ENCODE assay signal across 25 cellular contexts in the genomic region with DNA sequence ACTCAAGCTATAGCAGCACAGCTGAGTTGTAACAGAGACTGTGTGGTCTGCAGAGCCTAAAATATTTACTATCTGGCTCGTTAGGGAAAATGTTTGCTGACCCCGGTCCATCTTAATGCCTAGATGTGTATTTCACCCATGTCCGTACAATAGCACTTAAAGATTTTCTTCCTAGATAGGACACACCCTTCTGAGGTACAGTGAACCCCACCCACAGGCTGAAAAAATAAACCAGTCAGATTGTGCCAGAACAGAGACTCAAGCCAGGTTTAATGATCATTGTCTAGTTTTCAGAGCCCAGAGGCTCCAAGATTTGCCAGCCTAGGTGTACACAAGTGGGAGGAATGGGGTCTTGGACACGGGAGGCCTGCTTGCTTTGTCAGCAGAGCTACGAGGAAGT. TPM values are rescaled to one million over a fixed set of nuclear protein-coding genes. Genes with fewer than 3 reads are reported as not detected.
DNase-seq lines count a peak whose midpoint lies in the region; ATAC-seq and TF ChIP-seq lines count a peak whose summit lies in the region.
"Had no signal": no experiment of that assay in that cellular context is flagged by ENCODE, and none has a peak within 500 bp of the region (broad histone marks: within the 10 kb centered on the region; RNA-seq: fewer than 3 reads in every experiment).

No MANE protein-coding gene starts in this region.

- no peaks in the 10 kb centered on the region for H3K9me3 Mint-ChIP-seq in natural killer cell
- H3K9me3 Mint-ChIP-seq in natural killer cell treated with Interleukin-12 subunit alpha and Interleukin-12 subunit beta and Interleukin-15 and Interleukin-18, amount 100 ng/mL, for 72 hours, result no peaks in the 10 kb centered on the region
- H3K9me3 Mint-ChIP-seq in activated CD8-positive, alpha-beta T cell treated with anti-CD3 and anti-CD28 coated beads for 36 hours, result no peaks in the 10 kb centered on the region
- no peaks in the 10 kb centered on the region for H3K9me3 Mint-ChIP-seq in effector memory CD8-positive, alpha-beta T cell
- H3K9me3 Mint-ChIP-seq: GM23338, IgD-negative memory B cell had no signal

- no peak for TF ChIP-seq CTCF in natural killer cell (IDR thresholded peaks at IDR 0.05)
- TF ChIP-seq CTCF in activated CD8-positive, alpha-beta T cell treated with anti-CD3 and anti-CD28 coated beads for 36 hours (IDR thresholded peaks at IDR 0.05), result no peak
- TF ChIP-seq CTCF in upper lobe of right lung (IDR thresholded peaks at IDR 0.05), result no peak

- CTCF ChIA-PET in activated CD8-positive, alpha-beta T cell treated with anti-CD3 and anti-CD28 coated beads for 36 hours (lab: Charles Lee), result interaction anchor here (1.1 to 40.7 kb wide), 5 partner anchors 9 to 135 kb away, joined by 3 to 1390 read pairs (median 11); partner anchors contain the start of genes CYB561D1 and GPR61

- peaks cover 41% of the 10 kb centered on the region for H3K4me1 ChIP-seq in upper lobe of right lung

- peak overlapping the region; percentile 65 to 69 for H3K27ac Mint-ChIP-seq in natural killer cell
- peak overlapping the region in 1 of 2 donors; percentile 45 for H3K27ac Mint-ChIP-seq in natural killer cell treated with Interleukin-12 subunit alpha and Interleukin-12 subunit beta and Interleukin-15 and Interleukin-18, amount 100 ng/mL, for 72 hours
- H3K27ac Mint-ChIP-seq in activated CD8-positive, alpha-beta T cell treated with anti-CD3 and anti-CD28 coated beads for 36 hours, result peak overlapping the region; percentile 70
- H3K27ac Mint-ChIP-seq in effector memory CD8-positive, alpha-beta T cell, result peak overlapping the region; percentile 31 to 59
- H3K27ac Mint-ChIP-seq: GM23338 had no signal

- DNase-seq in natural killer cell, result no peak
- DNase-seq in natural killer cell treated with Interleukin-12 subunit alpha and Interleukin-12 subunit beta and Interleukin-15 and Interleukin-18, amount 100 ng/mL, for 72 hours (ENCODE audit: low spot score), result no peak
- no peak for DNase-seq in activated CD8-positive, alpha-beta T cell treated with anti-CD3 and anti-CD28 coated beads for 36 hours
- DNase-seq in effector memory CD8-positive, alpha-beta T cell, result no peak
- DNase-seq in upper lobe of right lung, result no peak
- no peak for DNase-seq in GF-D8 (lab: John Stamatoyannopoulos, UW)
- DNase-seq in stimulated activated CD4-positive, alpha-beta T cell treated with anti-CD3 and anti-CD28 coated beads, Interleukin-4, amount 100 ng/mL, for 24 hours, result no peak
- DNase-seq: activated CD4-positive, CD25-positive, alpha-beta regulatory T cell; activated effector memory CD4-positive, alpha-beta T cell treated with Interleukin-2 at 50 U/mL for 16 hours; anterior cingulate cortex; DMS153; islet precursor cell; midbrain; NCI-H2029 treated with DMSO at 0.1 percent for 48 hours; NCI-H226; NCI-H82; right cardiac atrium; SK-N-SH; stimulated activated CD4-positive, alpha-beta T cell treated with anti-CD3 and anti-CD28 coated beads, Interleukin-12 subunit alpha, Interleukin-12 subunit beta, amount 100 ng/mL, for 4 hours; stomach had no signal

- H3K4me3 Mint-ChIP-seq in natural killer cell, result peak overlapping the region; percentile 47
- H3K4me3 Mint-ChIP-seq in natural killer cell treated with Interleukin-12 subunit alpha and Interleukin-12 subunit beta and Interleukin-15 and Interleukin-18, amount 100 ng/mL, for 72 hours, result no peak overlapping the region
- H3K4me3 Mint-ChIP-seq in activated CD8-positive, alpha-beta T cell treated with anti-CD3 and anti-CD28 coated beads for 36 hours, result no peak overlapping the region
- peak overlapping the region; percentile 61 to 71 for H3K4me3 Mint-ChIP-seq in effector memory CD8-positive, alpha-beta T cell
- H3K4me3 Mint-ChIP-seq: GM23338, IgD-negative memory B cell had no signal

- POLR2A ChIA-PET in activated CD8-positive, alpha-beta T cell treated with anti-CD3 and anti-CD28 coated beads for 36 hours (lab: Charles Lee), result interaction anchor here (0.7 to 3.5 kb wide), 5 partner anchors 9 to 28 kb away, joined by 4 to 17 read pairs (median 5); partner anchors contain the start of genes ATXN7L2 and CYB561D1

- no peaks in the 10 kb centered on the region for H3K27me3 Mint-ChIP-seq in natural killer cell (ENCODE audit: low read depth in 2 of 2)
- H3K27me3 Mint-ChIP-seq in natural killer cell treated with Interleukin-12 subunit alpha and Interleukin-12 subunit beta and Interleukin-15 and Interleukin-18, amount 100 ng/mL, for 72 hours, result no peaks in the 10 kb centered on the region
- H3K27me3 Mint-ChIP-seq in activated CD8-positive, alpha-beta T cell treated with anti-CD3 and anti-CD28 coated beads for 36 hours, result no peaks in the 10 kb centered on the region
- no peaks in the 10 kb centered on the region for H3K27me3 Mint-ChIP-seq in effector memory CD8-positive, alpha-beta T cell

- H3K9me3 ChIP-seq in upper lobe of right lung, result no peaks in the 10 kb centered on the region
- H3K9me3 ChIP-seq: SK-N-SH, stomach, tibial nerve had no signal

- H3K27ac ChIP-seq in upper lobe of right lung, result peak overlapping the region; percentile 24
- H3K27ac ChIP-seq: RWPE1, tibial nerve had no signal

- H3K4me1 Mint-ChIP-seq in natural killer cell, result peaks cover 74 to 79% of the 10 kb centered on the region in 2 donors
- peaks cover 41 to 68% of the 10 kb centered on the region in 2 donors for H3K4me1 Mint-ChIP-seq in natural killer cell treated with Interleukin-12 subunit alpha and Interleukin-12 subunit beta and Interleukin-15 and Interleukin-18, amount 100 ng/mL, for 72 hours (ENCODE audit: low read depth in 2 of 2)
- peaks cover 81% of the 10 kb centered on the region for H3K4me1 Mint-ChIP-seq in activated CD8-positive, alpha-beta T cell treated with anti-CD3 and anti-CD28 coated beads for 36 hours (ENCODE audit: low read depth)
- H3K4me1 Mint-ChIP-seq in effector memory CD8-positive, alpha-beta T cell (ENCODE audit: low read depth in 2 of 2), result peaks cover 73 to 78% of the 10 kb centered on the region in 2 donors

- H3K4me3 ChIP-seq in upper lobe of right lung, result no peak overlapping the region
- H3K4me3 ChIP-seq: GM23338, stomach, tibial nerve had no signal

- no peaks in the 10 kb centered on the region for H3K36me3 Mint-ChIP-seq in natural killer cell
- H3K36me3 Mint-ChIP-seq in natural killer cell treated with Interleukin-12 subunit alpha and Interleukin-12 subunit beta and Interleukin-15 and Interleukin-18, amount 100 ng/mL, for 72 hours, result no peaks in the 10 kb centered on the region
- peaks cover 4% of the 10 kb centered on the region for H3K36me3 Mint-ChIP-seq in activated CD8-positive, alpha-beta T cell treated with anti-CD3 and anti-CD28 coated beads for 36 hours (ENCODE audit: low read depth)
- H3K36me3 Mint-ChIP-seq in effector memory CD8-positive, alpha-beta T cell (ENCODE audit: insufficient read depth), result peaks cover 9% of the 10 kb centered on the region
- H3K36me3 Mint-ChIP-seq: IgD-negative memory B cell had no signal

- H3K36me3 ChIP-seq in upper lobe of right lung, result no peaks in the 10 kb centered on the region

- intact Hi-C loops in natural killer cell (cut with micrococcal nuclease), result no loop called here
- intact Hi-C loops in activated CD8-positive, alpha-beta T cell treated with anti-CD3 and anti-CD28 coated beads for 36 hours (cut with micrococcal nuclease), result no loop called here
- intact Hi-C loops in upper lobe of right lung (cut with DNase I), result no loop called here

- no peaks in the 10 kb centered on the region for H3K27me3 ChIP-seq in upper lobe of right lung
- H3K27me3 ChIP-seq: stomach, tibial nerve had no signal

- no peak for ATAC-seq in natural killer cell
- ATAC-seq in natural killer cell treated with Interleukin-12 subunit alpha and Interleukin-12 subunit beta and Interleukin-15 and Interleukin-18, amount 100 ng/mL, for 72 hours, result no peak
- no peak for ATAC-seq in activated CD8-positive, alpha-beta T cell treated with anti-CD3 and anti-CD28 coated beads for 36 hours
- no peak for ATAC-seq in effector memory CD8-positive, alpha-beta T cell (replicated peaks)
- ATAC-seq in upper lobe of right lung, result no peak
- ATAC-seq in GM21529 (IDR thresholded peaks at IDR 0.05; ENCODE audit: unreplicated experiment), result no peak
- ATAC-seq: GM23338, right cardiac atrium had no signal

RNA-seq across cellular contexts. Expression of gene AMIGO1, which starts 5.6 kb away (rescaled TPM):
- total RNA-seq in natural killer cell (10 to 100 TPM in 1 of 3 donors, 1 to 10 TPM in 2; 5.0 to 10.7 (median 7.8) TPM), upper lobe of right lung (13.3 TPM)
- 1 to 10 TPM in 1 of 2 donors, under 1 TPM in 1; 0.90 to 1.0 TPM for total RNA-seq in natural killer cell treated with Interleukin-12 subunit alpha and Interleukin-12 subunit beta and Interleukin-15 and Interleukin-18, amount 100 ng/mL, for 72 hours
- 1 to 10 TPM; 1.3 to 1.7 TPM for total RNA-seq in activated CD8-positive, alpha-beta T cell treated with anti-CD3 and anti-CD28 coated beads for 36 hours

RNA-seq across cellular contexts. Expression of gene CYB561D1, which starts 10.0 kb away (rescaled TPM):
- 10 to 100 TPM; 21.1 to 36.0 (median 34.7) TPM for total RNA-seq in natural killer cell
- total RNA-seq in natural killer cell treated with Interleukin-12 subunit alpha and Interleukin-12 subunit beta and Interleukin-15 and Interleukin-18, amount 100 ng/mL, for 72 hours, result 10 to 100 TPM; 13.1 to 18.7 TPM
- 1 to 10 TPM; 7.0 to 9.5 TPM for total RNA-seq in activated CD8-positive, alpha-beta T cell treated with anti-CD3 and anti-CD28 coated beads for 36 hours
- 13.1 TPM for total RNA-seq in upper lobe of right lung

RNA-seq across cellular contexts. Expression of gene ATXN7L2, which starts 20.2 kb away (rescaled TPM):
- 10 to 100 TPM; 16.4 to 18.5 (median 18.3) TPM for total RNA-seq in natural killer cell
- total RNA-seq in natural killer cell treated with Interleukin-12 subunit alpha and Interleukin-12 subunit beta and Interleukin-15 and Interleukin-18, amount 100 ng/mL, for 72 hours, result 10 to 100 TPM in 1 of 2 donors, 1 to 10 TPM in 1; 8.4 to 19.9 TPM
- total RNA-seq in activated CD8-positive, alpha-beta T cell treated with anti-CD3 and anti-CD28 coated beads for 36 hours, result 10 to 100 TPM; 11.2 to 13.7 TPM
- 4.6 TPM for total RNA-seq in upper lobe of right lung

RNA-seq across cellular contexts. Expression of gene GPR61, which starts 35.7 kb away (rescaled TPM):
- total RNA-seq in natural killer cell, result under 1 TPM in 2 of 3 donors, not detected in 1; 0.75 to 0.91 TPM
- not detected for total RNA-seq in natural killer cell treated with Interleukin-12 subunit alpha and Interleukin-12 subunit beta and Interleukin-15 and Interleukin-18, amount 100 ng/mL, for 72 hours
- total RNA-seq in activated CD8-positive, alpha-beta T cell treated with anti-CD3 and anti-CD28 coated beads for 36 hours, result under 1 TPM in 1 of 2 experiments, not detected in 1; 0.22 TPM
- not detected for total RNA-seq in upper lobe of right lung
- total RNA-seq: GM23338, stomach had no signal

RNA-seq across cellular contexts. Expression of gene SYPL2, which starts 37.6 kb away (rescaled TPM):
- not detected for total RNA-seq in natural killer cell
- not detected for total RNA-seq in natural killer cell treated with Interleukin-12 subunit alpha and Interleukin-12 subunit beta and Interleukin-15 and Interleukin-18, amount 100 ng/mL, for 72 hours
- not detected for total RNA-seq in activated CD8-positive, alpha-beta T cell treated with anti-CD3 and anti-CD28 coated beads for 36 hours
- 3.1 TPM for total RNA-seq in upper lobe of right lung

Comparison
In these comparisons a context has a peak if more than half of its experiments do, and no peak if none do; other contexts are left out.
1. H3K4me3 Mint-ChIP-seq: peak in natural killer cell (single experiment) and effector memory CD8-positive, alpha-beta T cell (2 of 2); none in natural killer cell treated with Interleukin-12 subunit alpha and Interleukin-12 subunit beta and Interleukin-15 and Interleukin-18, amount 100 ng/mL, for 72 hours (single experiment) and activated CD8-positive, alpha-beta T cell treated with anti-CD3 and anti-CD28 coated beads for 36 hours (single experiment).